ENCODE assay signal across 8 cellular contexts in the genomic region with DNA sequence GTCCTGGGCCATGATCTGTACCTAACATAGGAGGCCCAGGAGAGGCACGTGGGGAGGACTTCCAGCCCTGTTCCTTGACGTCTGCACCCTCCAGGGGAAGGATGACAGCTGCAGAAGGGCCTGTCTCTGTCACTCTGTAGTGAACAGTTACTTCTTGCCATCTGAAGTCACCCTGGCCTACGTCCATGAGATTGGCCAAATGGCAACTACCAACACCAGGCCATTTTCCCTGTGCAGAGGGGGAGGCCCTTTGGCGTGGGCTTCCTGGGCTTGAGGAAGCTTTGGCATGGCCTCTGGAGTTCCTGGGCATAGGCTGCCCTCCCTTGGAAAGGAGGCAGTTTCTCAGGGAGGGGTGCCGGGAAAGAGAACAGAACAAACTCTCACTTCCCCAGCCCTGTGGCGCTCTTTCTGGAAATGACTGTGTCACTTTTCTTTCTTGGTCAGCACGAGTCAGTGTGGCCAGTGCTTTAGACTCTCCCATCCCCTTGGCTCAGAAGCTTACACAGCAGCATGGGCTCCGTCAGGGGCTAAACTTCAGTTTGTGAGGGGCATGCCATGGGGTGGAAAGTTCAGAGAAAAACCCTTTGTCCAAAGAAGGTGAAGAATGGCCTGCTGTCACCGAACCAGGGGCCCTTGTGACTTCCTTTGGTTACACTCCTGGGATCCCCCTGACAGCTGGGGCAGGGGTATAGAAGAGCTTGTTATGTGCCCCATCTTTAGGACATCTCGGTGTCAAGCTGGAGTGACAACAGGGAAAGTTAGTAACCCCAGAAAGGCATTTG. TPM values are rescaled to one million over a fixed set of nuclear protein-coding genes. Genes with fewer than 3 reads are reported as not detected.
A peak's percentile ranks its signal among the peaks of the same experiment; 100 is the strongest.
DNase-seq lines count a peak whose midpoint lies in the region; ATAC-seq and TF ChIP-seq lines count a peak whose summit lies in the region.

No MANE protein-coding gene starts in this region.

- TF ChIP-seq POLR2A in IMR-90 (IDR thresholded peaks at IDR 0.05; ENCODE audit: low read depth, low read length), result no peak

- H3K4me3 ChIP-seq in IMR-90 (ENCODE audit: insufficient read depth, low read depth, low read length), result no peak overlapping the region

- H3K27ac ChIP-seq in IMR-90 (ENCODE audit: insufficient read depth, low read length), result no peak overlapping the region
- H3K27ac ChIP-seq in layer of hippocampus (ENCODE audit: low read depth, low read length), result peak overlapping the region; percentile 38

- no peak overlapping the region for H3K23ac ChIP-seq in IMR-90 (ENCODE audit: low read depth, low read length)

- no peak overlapping the region for H4K5ac ChIP-seq in IMR-90 (ENCODE audit: low read depth, low read length)

- TF ChIP-seq CTCF in CD14-positive monocyte (IDR thresholded peaks at IDR 0.05) (no peak), IMR-90 (conservative IDR thresholded peaks at IDR 0.05; ENCODE audit: low read depth, low read length) (no peak)

- no peak overlapping the region for H3K14ac ChIP-seq in IMR-90 (replicated peaks; ENCODE audit: low read depth, low read length)

- H4K20me1 ChIP-seq in IMR-90 (ENCODE audit: insufficient read depth, low read length), result peaks cover 66% of the 10 kb centered on the region

- H3K36me3 Mint-ChIP-seq in CD14-positive monocyte, result peaks cover 11 to 17% of the 10 kb centered on the region in 2 donors

- no TSS peak for BruUV-seq in IMR-90 (replicated peaks; lab: Mats Ljungman, UMichigan)

- CTCF ChIA-PET in IMR-90 (lab: Yijun Ruan, JAX), result no interaction called here

- H3K27ac Mint-ChIP-seq in CD14-positive monocyte, result peak overlapping the region; percentile 76 to 90 (median 84)

- H3K4me3 Mint-ChIP-seq in CD14-positive monocyte, result peak overlapping the region; percentile 55 to 57

- peak overlapping the region in 1 of 2 experiments; percentile 10; a peak in 1 of 4 replicates for H4K8ac ChIP-seq in IMR-90 (ENCODE audit: low read depth in 2 of 2, low read length in 2 of 2)

- POLR2A ChIA-PET in IMR-90 (lab: Charles Lee; ENCODE audit: unreplicated experiment), result no interaction called here

- H3K79me1 ChIP-seq in IMR-90 (ENCODE audit: low read depth in 1 of 2, low read length in 2 of 2), result peaks cover 36 to 92% of the 10 kb centered on the region in 2 experiments

- H3K36me3 ChIP-seq in IMR-90 (ENCODE audit: control insufficient read depth, insufficient read depth, low read length), result no peaks in the 10 kb centered on the region

- H2BK5ac ChIP-seq in IMR-90 (ENCODE audit: low read depth, low read length, poor library complexity, severe bottlenecking), result no peak overlapping the region

- H2BK120ac ChIP-seq in IMR-90 (ENCODE audit: low read depth, low read length), result no peak overlapping the region

- dilution Hi-C loops in IMR-90 (cut with HindIII; ENCODE audit: low sequenced_read_pairs, unreplicated experiment), result no loop called here

- H2AK5ac ChIP-seq in IMR-90 (ENCODE audit: low read depth, low read length), result peak overlapping the region; percentile 39; the same call in 1 of the 2 replicates

- TF ChIP-seq RAD21 in IMR-90 (IDR thresholded peaks at IDR 0.05; ENCODE audit: low read length), result no peak

- peak; percentile 48 for ATAC-seq in GM19468 (IDR thresholded peaks at IDR 0.05; ENCODE audit: extremely low read depth, unreplicated experiment)
- ATAC-seq in IMR-90 (ENCODE audit: low read depth), result no peak
- no peak for ATAC-seq in GM21526 (IDR thresholded peaks at IDR 0.05; ENCODE audit: low FRiP score, unreplicated experiment)

- H4K91ac ChIP-seq in IMR-90 (ENCODE audit: insufficient read depth, low read depth, low read length), result no peak overlapping the region

- H3K9me3 ChIP-seq in IMR-90 (ENCODE audit: control insufficient read depth, insufficient read depth, low read length), result no peaks in the 10 kb centered on the region

- peaks cover 30% of the 10 kb centered on the region for H3K9me1 ChIP-seq in IMR-90 (ENCODE audit: insufficient read depth, low read length)

- intact Hi-C loops in CD14-positive monocyte (cut with micrococcal nuclease), result loop anchor here in 1 of 2 donors (10.0 kb wide), 1 partner anchor 48 kb away; a partner anchor contains a TSS
- intact Hi-C loops in IMR-90 (cut with micrococcal nuclease), result no loop called here

- H3K27me3 ChIP-seq in IMR-90 (ENCODE audit: control insufficient read depth, insufficient read depth, low read length) (no peaks in the 10 kb centered on the region), layer of hippocampus (ENCODE audit: control insufficient read depth, insufficient read depth, low read length) (no peaks in the 10 kb centered on the region)

- no peak overlapping the region for H2AFZ ChIP-seq in IMR-90 (replicated peaks; ENCODE audit: low read length, poor library complexity)

- no peak overlapping the region for H2BK15ac ChIP-seq in IMR-90 (ENCODE audit: low read depth, low read length)

- no peak overlapping the region for H2BK20ac ChIP-seq in IMR-90 (ENCODE audit: low read depth, low read length)

- 82% methylated on average over 2 of the region's 10 CpGs; no CpG with 5 or more reads in 1 of the 2 experiments for WGBS in IMR-90 (ENCODE audit: extremely low coverage in 2 of 2, insufficient read length in 1 of 2), 2 experiments

- peaks cover 0 to 2% (median 0%) of the 10 kb centered on the region in 7 donors for H3K9me3 Mint-ChIP-seq in CD14-positive monocyte

- DNase-seq in CD14-positive monocyte (ENCODE audit: low spot score) (no peak), IMR-90 (no peak), OCI-M1 (lab: John Stamatoyannopoulos, UW) (no peak), NCI-H2107 (lab: John Stamatoyannopoulos, UW) (no peak), iPS-NIHi11 (ENCODE audit: low spot score) (no peak)

- H3K27me3 Mint-ChIP-seq in CD14-positive monocyte (ENCODE audit: low read depth in 3 of 3), result peaks cover 6 to 8% (median 7%) of the 10 kb centered on the region in 3 donors

- no peak overlapping the region for H3K56ac ChIP-seq in IMR-90 (ENCODE audit: extremely low read depth, insufficient read depth, low read length)

- peak overlapping the region; percentile 35 for H2AK9ac ChIP-seq in IMR-90 (replicated peaks; ENCODE audit: low read depth, low read length, poor library complexity)

- H3K18ac ChIP-seq in IMR-90 (ENCODE audit: low read depth, low read length), result no peak overlapping the region

- H3K4me1 Mint-ChIP-seq in CD14-positive monocyte, result peaks cover 42% of the 10 kb centered on the region

- peaks cover 3% of the 10 kb centered on the region; the same call in 1 of the 2 replicates for H3K4me1 ChIP-seq in IMR-90 (ENCODE audit: control insufficient read depth, insufficient read depth, low read length)

- H3K4ac ChIP-seq in IMR-90 (ENCODE audit: low read depth, low read length), result no peak overlapping the region

- in situ Hi-C loops in IMR-90 (cut with MboI; ENCODE audit: low sequenced_read_pairs), result no loop called here

- H3K4me2 ChIP-seq in IMR-90 (ENCODE audit: low read depth, low read length), result no peak overlapping the region

- no peak overlapping the region for H3K9ac ChIP-seq in IMR-90 (ENCODE audit: low read depth, low read length)

TF ChIP-seq in IMR-90, 13 proteins besides CTCF, POLR2A, EP300 and RAD21:
- TF ChIP-seq MAZ (IDR thresholded peaks at IDR 0.05; ENCODE audit: borderline replicate concordance, low read depth, low read length) (no peak), BHLHE40 (IDR thresholded peaks at IDR 0.05; ENCODE audit: low read depth, low read length) (no peak), FOS (IDR thresholded peaks at IDR 0.05; ENCODE audit: low read depth, low read length) (no peak), CEBPB (IDR thresholded peaks at IDR 0.05; ENCODE audit: low read depth, low read length) (no peak)

RNA-seq across cellular contexts. Expression of a gene that starts 5.3 kb away (rescaled TPM):
- polyA plus RNA-seq in CD14-positive monocyte (under 1 TPM; 0.17 to 0.29 TPM), IMR-90 (2012; rRNA removed) (67.1 and 72.1 TPM in 2 replicates)
- total RNA-seq in IMR-90 (2012; rRNA removed), result 17.2 and 20.3 TPM in 2 replicates
- 48.1 and 93.2 TPM in 2 replicates for polyA plus RNA-seq in IMR-90 (2012; cell fraction: cytosol; rRNA removed)
- polyA plus RNA-seq in IMR-90 (2012; cell fraction: nucleus; rRNA removed; ENCODE audit: low replicate concordance), result 66.7 and 125 TPM in 2 replicates

RNA-seq across cellular contexts. Expression of a gene that starts 28.4 kb away (rescaled TPM):
- polyA plus RNA-seq in CD14-positive monocyte, result 100 to 1,000 TPM; 134 to 149 TPM
- 0.18 and 0.28 TPM in 2 replicates for total RNA-seq in IMR-90 (2012; rRNA removed)
- polyA plus RNA-seq in IMR-90 (2012; rRNA removed), result 0.16 and 0.19 TPM in 2 replicates
- polyA plus RNA-seq in IMR-90 (2012; cell fraction: cytosol; rRNA removed), result 0.51 and 0.58 TPM in 2 replicates
- polyA plus RNA-seq in IMR-90 (2012; cell fraction: nucleus; rRNA removed; ENCODE audit: low replicate concordance), result 0.61 and 0.69 TPM in 2 replicates

RNA-seq across cellular contexts. Expression of a gene that starts 40.6 kb away (rescaled TPM):
- polyA plus RNA-seq in CD14-positive monocyte (10 to 100 TPM; 51.3 to 56.7 TPM), IMR-90 (2012; rRNA removed) (41.4 and 46.3 TPM in 2 replicates)
- 32.8 and 37.6 TPM in 2 replicates for total RNA-seq in IMR-90 (2012; rRNA removed)
- polyA plus RNA-seq in IMR-90 (2012; cell fraction: cytosol; rRNA removed), result 69.8 and 76.0 TPM in 2 replicates
- 17.4 and 25.2 TPM in 2 replicates for polyA plus RNA-seq in IMR-90 (2012; cell fraction: nucleus; rRNA removed; ENCODE audit: low replicate concordance)

RNA-seq across cellular contexts. Expression of a gene that starts 51.8 kb away (rescaled TPM):
- polyA plus RNA-seq in CD14-positive monocyte (10 to 100 TPM; 12.3 to 15.5 TPM), IMR-90 (2012; rRNA removed) (78.0 and 110 TPM in 2 replicates)
- 53.6 and 61.5 TPM in 2 replicates for total RNA-seq in IMR-90 (2012; rRNA removed)
- polyA plus RNA-seq in IMR-90 (2012; cell fraction: cytosol; rRNA removed), result 74.0 and 129 TPM in 2 replicates
- 108 and 239 TPM in 2 replicates for polyA plus RNA-seq in IMR-90 (2012; cell fraction: nucleus; rRNA removed; ENCODE audit: low replicate concordance)

RNA-seq across cellular contexts. Expression of a gene that starts 52.0 kb away (rescaled TPM):
- polyA plus RNA-seq in CD14-positive monocyte, result 10 to 100 TPM; 14.1 to 18.7 TPM
- 13.4 and 13.9 TPM in 2 replicates for total RNA-seq in IMR-90 (2012; rRNA removed)
- polyA plus RNA-seq in IMR-90 (2012; rRNA removed), result 9.3 and 10.8 TPM in 2 replicates
- polyA plus RNA-seq in IMR-90 (2012; cell fraction: cytosol; rRNA removed), result 13.5 and 20.9 TPM in 2 replicates
- 5.5 and 16.3 TPM in 2 replicates for polyA plus RNA-seq in IMR-90 (2012; cell fraction: nucleus; rRNA removed; ENCODE audit: low replicate concordance)

Comparison
In these comparisons a context has a peak if more than half of its experiments do, and no peak if none do; other contexts are left out.
1. RNA of a gene that starts 5.3 kb away (polyA plus RNA-seq): 48.1 to 125 TPM in IMR-90; 0.17 to 0.29 TPM in CD14-positive monocyte; every median in the first group is over 10 times any median in the second.
2. RNA of a gene that starts 28.4 kb away (polyA plus RNA-seq): 134 to 149 TPM in CD14-positive monocyte; 0.16 to 0.69 TPM in IMR-90; every median in the first group is over 10 times any median in the second.